In the genomic region with DNA sequence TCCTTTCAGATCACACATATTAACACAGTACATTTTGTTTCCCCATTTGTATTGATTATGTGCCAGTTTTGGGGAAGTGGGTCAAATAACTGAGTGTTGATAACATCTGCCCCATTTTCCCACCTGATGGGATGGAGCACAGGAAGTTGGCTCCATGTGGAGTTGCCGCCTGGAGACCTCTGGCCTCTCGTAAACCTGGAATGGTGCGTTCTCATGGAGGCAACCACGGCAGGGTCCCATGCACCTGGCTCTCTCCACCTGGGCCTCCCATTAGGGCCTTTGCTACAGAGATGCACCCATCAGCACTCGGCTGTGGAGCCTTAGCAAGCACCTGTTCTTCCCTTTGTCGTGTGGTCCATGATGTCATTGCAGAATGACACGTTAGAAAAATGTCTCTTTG, we compare ENCODE assay signal across 28 cellular contexts.
DNase-seq lines count a peak whose midpoint lies in the region; ATAC-seq, FAIRE-seq and TF ChIP-seq lines count a peak whose summit lies in the region.
"Had no signal": no experiment of that assay in that cellular context is flagged by ENCODE, and none has a peak within 500 bp of the region (broad histone marks: within the 10 kb centered on the region; RNA-seq: fewer than 3 reads in every experiment).

No MANE protein-coding gene starts in this region.

- WGBS in psoas muscle, 3 donors = 68 to 75% (median 72%) methylated on average over 7 of the region's 7 CpGs

- no peaks in the 10 kb centered on the region for H3K9me3 ChIP-seq in OCI-LY7 (ENCODE audit: low read length)
- no peaks in the 10 kb centered on the region for H3K9me3 ChIP-seq in psoas muscle
- H3K9me3 ChIP-seq: esophagus squamous epithelium, sigmoid colon had no signal

- H3K36me3 ChIP-seq in OCI-LY7 (ENCODE audit: insufficient read depth, low read length) (no peaks in the 10 kb centered on the region), psoas muscle (ENCODE audit: insufficient read depth in 1 of 2, low read depth in 1 of 2) (no peaks in the 10 kb centered on the region)
- H3K36me3 ChIP-seq: esophagus squamous epithelium, sigmoid colon had no signal

- H3K9me2 ChIP-seq in OCI-LY7 (ENCODE audit: insufficient read depth, low read length) = no peaks in the 10 kb centered on the region

- H3K4me1 ChIP-seq in OCI-LY7 (ENCODE audit: insufficient read depth, low read length, poor library complexity, severe bottlenecking) (peaks cover 7% of the 10 kb centered on the region), psoas muscle (peaks cover 5% of the 10 kb centered on the region)

- POLR2A ChIA-PET in OCI-LY7 (lab: Charles Lee) = no interaction called here

- ATAC-seq in psoas muscle (peak in 2 of 4 donors; percentile 29 to 44), GM19324 (IDR thresholded peaks at IDR 0.05; ENCODE audit: low FRiP score, unreplicated experiment) (no peak)
- ATAC-seq: activated naive CD8-positive, alpha-beta T cell treated with anti-CD3 and anti-CD28 coated beads, Interleukin-2, amount 50 U/mL, for 24 hours had no signal

- CTCF ChIA-PET in OCI-LY7 (lab: Charles Lee; ENCODE audit: unreplicated experiment) = no interaction called here

- TF ChIP-seq CTCF in OCI-LY7 (conservative IDR thresholded peaks at IDR 0.05; ENCODE audit: low read length) = no peak
- no peak for TF ChIP-seq CTCF in psoas muscle (IDR thresholded peaks at IDR 0.05)

- H3K4me2 ChIP-seq in OCI-LY7 (ENCODE audit: low read length) = 0 out of 2 replicates have a peak overlapping the region, but pooled peaks have one; percentile 5

- no peaks in the 10 kb centered on the region for H4K20me1 ChIP-seq in OCI-LY7 (ENCODE audit: insufficient read depth, low read length)

- no peak for TF ChIP-seq POLR2A in GM12892 (IDR thresholded peaks at IDR 0.05; ENCODE audit: low read depth, low read length)

- no TSS peak for BruUV-seq in OCI-LY7 (replicated peaks; lab: Mats Ljungman, UMichigan)

- H3K27me3 ChIP-seq in psoas muscle (ENCODE audit: insufficient read depth in 3 of 3, low read length in 2 of 3) = no peaks in the 10 kb centered on the region
- H3K27me3 ChIP-seq: esophagus squamous epithelium, sigmoid colon had no signal

- FAIRE-seq in GM12892 (lab: Jason Lieb, UNC) = peak; percentile 54
- FAIRE-seq: A204.1, endometrium had no signal

- H3K4me3 ChIP-seq in OCI-LY7 (ENCODE audit: low read depth, low read length, poor library complexity, severe bottlenecking) (no peak overlapping the region), psoas muscle (no peak overlapping the region)
- H3K4me3 ChIP-seq: esophagus squamous epithelium, sigmoid colon, SK-N-MC had no signal

- intact Hi-C loops in OCI-LY7 (cut with micrococcal nuclease; ENCODE audit: unreplicated experiment) (loop anchor here (2.0 kb wide), 3 partner anchors 53 to 209 kb away; no protein-coding TSS in a partner anchor), psoas muscle (cut with DNase I) (loop anchor here (2.0 to 10.0 kb wide), 4 partner anchors 53 to 209 kb away; partner anchors contain the start of gene MBP (in 1 of the 2))

- H2AFZ ChIP-seq in OCI-LY7 (ENCODE audit: low read length) = no peak overlapping the region

- H3K27ac ChIP-seq in OCI-LY7 (ENCODE audit: low read depth, low read length, poor library complexity, severe bottlenecking) = no peak overlapping the region
- peak overlapping the region; percentile 47 for H3K27ac ChIP-seq in psoas muscle
- H3K27ac ChIP-seq: esophagus squamous epithelium, sigmoid colon, SK-N-MC had no signal

- DNase-seq in NCI-H748 (lab: John Stamatoyannopoulos, UW; ENCODE audit: unreplicated experiment) (peak; percentile 30), NCI-H748 treated with DMSO at 0.1 percent for 48 hours (lab: John Stamatoyannopoulos, UW) (no peak), GM12892 (ENCODE audit: insufficient read length) (no peak), OCI-LY7 (ENCODE audit: low spot score) (no peak), psoas muscle (no peak), GOT3 (lab: John Stamatoyannopoulos, UW) (no peak), NCI-H187 treated with DMSO at 0.1 percent for 48 hours (lab: John Stamatoyannopoulos, UW) (no peak)
- DNase-seq: activated CD4-positive, CD25-positive, alpha-beta regulatory T cell treated with anti-CD3 and anti-CD28 coated beads, Interleukin-2, amount 50 U/mL, for 72 hours; activated naive CD8-positive, alpha-beta T cell treated with anti-CD3 and anti-CD28 coated beads, Interleukin-2, amount 50 U/mL, for 24 hours; activated T-cell treated with anti-CD3 and anti-CD28 coated beads, Interleukin-2, amount 50 U/mL, for 1 hour; CD4-positive, alpha-beta memory T cell; central memory CD4-positive, alpha-beta T cell; DMS 273 treated with DMSO at 0.1 percent for 48 hours; esophagus squamous epithelium; foreskin melanocyte; H7; mesenchymal stem cell; NCI-H1105; NCI-H2081 treated with DMSO at 0.1 percent for 48 hours; NCI-H524; RPMI8226; sigmoid colon; stimulated activated CD4-positive, alpha-beta T cell treated with anti-CD3 and anti-CD28 coated beads, Interleukin-4, amount 100 ng/mL, for 4 hours; stimulated activated naive CD4-positive, alpha-beta T cell treated with Interleukin-2 at 50 U/mL for 16 hours had no signal

- no peaks in the 10 kb centered on the region for H3K79me2 ChIP-seq in OCI-LY7 (ENCODE audit: insufficient read depth, low read depth, low read length)
